8 cellular contexts compared by ENCODE assay signal in the genomic region with DNA sequence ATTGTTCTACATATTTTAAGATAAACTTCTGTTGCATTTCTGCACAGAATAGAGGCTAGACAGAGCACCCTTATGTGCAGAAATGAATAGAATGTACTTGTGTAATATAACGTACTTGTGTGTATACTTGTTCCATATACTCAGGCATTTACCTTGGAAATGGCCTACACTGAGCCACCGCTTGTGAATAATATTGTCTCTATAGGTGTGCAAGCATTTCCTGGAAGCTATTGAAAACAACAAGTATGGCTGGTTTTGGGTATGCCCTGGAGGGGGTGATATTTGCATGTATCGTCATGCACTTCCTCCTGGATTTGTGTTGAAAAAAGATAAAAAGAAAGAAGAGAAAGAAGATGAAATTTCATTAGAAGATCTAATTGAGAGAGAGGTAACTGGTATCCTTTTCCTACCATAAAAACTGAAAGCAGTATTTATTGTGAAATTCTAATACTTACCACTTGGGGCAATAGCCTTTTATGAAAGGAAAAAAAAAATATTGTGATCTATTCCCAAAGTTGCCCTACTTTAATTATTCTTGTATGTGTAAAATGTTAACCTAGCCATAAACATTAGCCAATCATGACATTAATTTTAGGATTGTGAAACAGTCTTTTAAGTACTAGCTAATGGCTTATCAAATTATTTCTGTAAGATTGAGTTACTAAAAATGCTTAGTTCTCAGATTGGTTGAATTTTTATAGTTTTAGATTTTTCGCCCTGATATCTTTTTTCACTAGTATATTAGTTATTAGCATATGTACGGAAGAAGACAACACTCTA. TPM values are rescaled to one million over a fixed set of nuclear protein-coding genes. Genes with fewer than 3 reads are reported as not detected.
DNase-seq lines count a peak whose midpoint lies in the region; ATAC-seq and TF ChIP-seq lines count a peak whose summit lies in the region.

No MANE protein-coding gene starts in this region.

- CTCF ChIA-PET in HEK293T (lab: Yijun Ruan, JAX) = interaction anchor here (2.2 kb wide), 1 partner anchor 138 kb away, joined by 16 read pairs; no protein-coding TSS in a partner anchor
- CTCF ChIA-PET in MCF 10A (lab: Yijun Ruan, JAX) = interaction anchor here (0.6 to 5.1 kb wide), 36 partner anchors 8 to 1893 kb away, joined by 3 to 162 read pairs (median 4); partner anchors contain the start of gene ITGAV

- H3K4me1 ChIP-seq in lower lobe of right lung = peaks cover 3% of the 10 kb centered on the region

- no peaks in the 10 kb centered on the region for H3K27me3 Mint-ChIP-seq in MCF 10A (ENCODE audit: insufficient read depth, unreplicated experiment)
- no peaks in the 10 kb centered on the region for H3K27me3 Mint-ChIP-seq in stimulated activated naive B cell treated with anti-CD40 and anti-IgM and Interleukin-4, amounts not matched to agents 10 μg/mL and 1 μg/mL and 100 μg/mL, for 72 hours
- no peaks in the 10 kb centered on the region for H3K27me3 Mint-ChIP-seq in activated T-helper 2 cell treated with anti-CD3 and anti-CD28 coated beads, Interferon-gamma antibody, Interleukin-2, Interleukin-4, amounts not matched to agents 10 μg/mL and 5 μg/mL and 100 μg/mL, durations not matched to agents 14 hours and 24 hours and 36 hours (ENCODE audit: low read depth)

- DNase-seq in NOMO-1 treated with DMSO at 0.1 percent for 48 hours (lab: John Stamatoyannopoulos, UW; ENCODE audit: unreplicated experiment) (peak; percentile 24), NOMO-1 treated with dmso at 0.1 percent for 144 hours (lab: John Stamatoyannopoulos, UW; ENCODE audit: unreplicated experiment) (no peak), HEK293T (ENCODE audit: extremely low spot score) (no peak), NCI-H2227 treated with DMSO at 0.1 percent for 48 hours (lab: John Stamatoyannopoulos, UW) (peak; percentile 21), MCF 10A (ENCODE audit: unreplicated experiment) (peak; percentile 35), lower lobe of right lung (no peak)
- DNase-seq in stimulated activated naive B cell treated with anti-CD40 and anti-IgM and Interleukin-4, amounts not matched to agents 10 μg/mL and 1 μg/mL and 100 μg/mL, for 72 hours = no peak
- DNase-seq in activated T-helper 2 cell treated with anti-CD3 and anti-CD28 coated beads, Interferon-gamma antibody, Interleukin-2, Interleukin-4, amounts not matched to agents 10 μg/mL and 5 μg/mL and 100 μg/mL, durations not matched to agents 14 hours and 24 hours and 36 hours (ENCODE audit: low spot score) = no peak

- no peak overlapping the region for H3K27ac ChIP-seq in lower lobe of right lung

- TF ChIP-seq CTCF in MCF 10A (IDR thresholded peaks at IDR 0.05; ENCODE audit: unreplicated experiment) (peak; percentile 42), lower lobe of right lung (IDR thresholded peaks at IDR 0.05) (peak; percentile 59)

- H3K4me3 Mint-ChIP-seq in MCF 10A (ENCODE audit: unreplicated experiment) = no peak overlapping the region
- H3K4me3 Mint-ChIP-seq in stimulated activated naive B cell treated with anti-CD40 and anti-IgM and Interleukin-4, amounts not matched to agents 10 μg/mL and 1 μg/mL and 100 μg/mL, for 72 hours = no peak overlapping the region
- no peak overlapping the region for H3K4me3 Mint-ChIP-seq in activated T-helper 2 cell treated with anti-CD3 and anti-CD28 coated beads, Interferon-gamma antibody, Interleukin-2, Interleukin-4, amounts not matched to agents 10 μg/mL and 5 μg/mL and 100 μg/mL, durations not matched to agents 14 hours and 24 hours and 36 hours (ENCODE audit: low read depth)

- H3K9me3 ChIP-seq in lower lobe of right lung = no peaks in the 10 kb centered on the region

- no TSS peak for BruUV-seq in MCF 10A (replicated peaks; lab: Mats Ljungman, UMichigan)

- no peaks in the 10 kb centered on the region for H3K27me3 ChIP-seq in lower lobe of right lung (ENCODE audit: low read depth)

- H3K9me3 Mint-ChIP-seq in MCF 10A (ENCODE audit: unreplicated experiment) = no peaks in the 10 kb centered on the region
- no peaks in the 10 kb centered on the region for H3K9me3 Mint-ChIP-seq in stimulated activated naive B cell treated with anti-CD40 and anti-IgM and Interleukin-4, amounts not matched to agents 10 μg/mL and 1 μg/mL and 100 μg/mL, for 72 hours
- H3K9me3 Mint-ChIP-seq in activated T-helper 2 cell treated with anti-CD3 and anti-CD28 coated beads, Interferon-gamma antibody, Interleukin-2, Interleukin-4, amounts not matched to agents 10 μg/mL and 5 μg/mL and 100 μg/mL, durations not matched to agents 14 hours and 24 hours and 36 hours = no peaks in the 10 kb centered on the region

- intact Hi-C loops in MCF 10A (cut with micrococcal nuclease) = loop anchor here (1.0 to 10.0 kb wide), 4 partner anchors 88 to 941 kb away; partner anchors contain the start of genes CALCRL and ITGAV
- intact Hi-C loops in lower lobe of right lung (cut with DNase I) = loop anchor here (5.0 kb wide), 1 partner anchor 148 kb away; no protein-coding TSS in a partner anchor
- intact Hi-C loops in activated T-helper 2 cell treated with anti-CD3 and anti-CD28 coated beads, Interferon-gamma antibody, Interleukin-2, Interleukin-4, amounts not matched to agents 10 μg/mL and 5 μg/mL and 100 μg/mL, durations not matched to agents 14 hours and 24 hours and 36 hours (cut with micrococcal nuclease) = loop anchor here (1.0 to 5.0 kb wide), 2 partner anchors 88 to 137 kb away; partner anchors contain the start of gene ITGAV

- peaks cover 94% of the 10 kb centered on the region for H3K36me3 ChIP-seq in lower lobe of right lung

- H3K4me3 ChIP-seq in lower lobe of right lung = no peak overlapping the region

- ATAC-seq in lower lobe of right lung = no peak
- no peak for ATAC-seq in stimulated activated naive B cell treated with anti-CD40 and anti-IgM and Interleukin-4, amounts not matched to agents 10 μg/mL and 1 μg/mL and 100 μg/mL, for 72 hours (replicated peaks)

- H3K27ac Mint-ChIP-seq in MCF 10A (ENCODE audit: low read depth, unreplicated experiment) = no peak overlapping the region
- H3K27ac Mint-ChIP-seq in stimulated activated naive B cell treated with anti-CD40 and anti-IgM and Interleukin-4, amounts not matched to agents 10 μg/mL and 1 μg/mL and 100 μg/mL, for 72 hours = no peak overlapping the region
- no peak overlapping the region for H3K27ac Mint-ChIP-seq in activated T-helper 2 cell treated with anti-CD3 and anti-CD28 coated beads, Interferon-gamma antibody, Interleukin-2, Interleukin-4, amounts not matched to agents 10 μg/mL and 5 μg/mL and 100 μg/mL, durations not matched to agents 14 hours and 24 hours and 36 hours

- H3K36me3 Mint-ChIP-seq in MCF 10A (ENCODE audit: insufficient read depth, unreplicated experiment) = peaks cover 93% of the 10 kb centered on the region
- peaks cover 26 to 56% of the 10 kb centered on the region in 2 donors for H3K36me3 Mint-ChIP-seq in stimulated activated naive B cell treated with anti-CD40 and anti-IgM and Interleukin-4, amounts not matched to agents 10 μg/mL and 1 μg/mL and 100 μg/mL, for 72 hours
- H3K36me3 Mint-ChIP-seq in activated T-helper 2 cell treated with anti-CD3 and anti-CD28 coated beads, Interferon-gamma antibody, Interleukin-2, Interleukin-4, amounts not matched to agents 10 μg/mL and 5 μg/mL and 100 μg/mL, durations not matched to agents 14 hours and 24 hours and 36 hours (ENCODE audit: low read depth) = peaks cover 79% of the 10 kb centered on the region

- peaks cover 9% of the 10 kb centered on the region for H3K4me1 Mint-ChIP-seq in MCF 10A (ENCODE audit: insufficient read depth, unreplicated experiment)
- H3K4me1 Mint-ChIP-seq in stimulated activated naive B cell treated with anti-CD40 and anti-IgM and Interleukin-4, amounts not matched to agents 10 μg/mL and 1 μg/mL and 100 μg/mL, for 72 hours = peaks cover 9 to 11% of the 10 kb centered on the region in 2 donors
- peaks cover 5% of the 10 kb centered on the region for H3K4me1 Mint-ChIP-seq in activated T-helper 2 cell treated with anti-CD3 and anti-CD28 coated beads, Interferon-gamma antibody, Interleukin-2, Interleukin-4, amounts not matched to agents 10 μg/mL and 5 μg/mL and 100 μg/mL, durations not matched to agents 14 hours and 24 hours and 36 hours (ENCODE audit: low read depth)

- POLR2A ChIA-PET in HEK293T (lab: Yijun Ruan, JAX) (interaction anchor here (1.2 kb wide), 1 partner anchor 85 kb away, joined by 4 read pairs; no protein-coding TSS in a partner anchor), MCF 10A (lab: Yijun Ruan, JAX) (interaction anchor here (0.7 to 3.6 kb wide), 7 partner anchors 13 to 525 kb away, joined by 3 to 45 read pairs (median 3); partner anchors contain the start of genes ITGAV and ZC3H15)

TF ChIP-seq in HEK293T, 16 proteins besides CTCF, POLR2A, EP300 and RAD21:
- TF ChIP-seq FOXA1 (IDR thresholded peaks at IDR 0.05) (no peak), ZNF384 (IDR thresholded peaks at IDR 0.05) (0 out of 2 replicates have a peak, but pooled peaks have one; percentile 33), BHLHE40 (IDR thresholded peaks at IDR 0.05; ENCODE audit: borderline replicate concordance) (no peak), NFRKB (IDR thresholded peaks at IDR 0.05) (no peak), SUZ12 (IDR thresholded peaks at IDR 0.05) (no peak)
- TF ChIP-seq, protein P1, sequence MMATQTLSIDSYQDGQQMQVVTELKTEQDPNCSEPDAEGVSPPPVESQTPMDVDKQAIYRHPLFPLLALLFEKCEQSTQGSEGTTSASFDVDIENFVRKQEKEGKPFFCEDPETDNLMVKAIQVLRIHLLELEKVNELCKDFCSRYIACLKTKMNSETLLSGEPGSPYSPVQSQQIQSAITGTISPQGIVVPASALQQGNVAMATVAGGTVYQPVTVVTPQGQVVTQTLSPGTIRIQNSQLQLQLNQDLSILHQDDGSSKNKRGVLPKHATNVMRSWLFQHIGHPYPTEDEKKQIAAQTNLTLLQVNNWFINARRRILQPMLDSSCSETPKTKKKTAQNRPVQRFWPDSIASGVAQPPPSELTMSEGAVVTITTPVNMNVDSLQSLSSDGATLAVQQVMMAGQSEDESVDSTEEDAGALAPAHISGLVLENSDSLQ (IDR thresholded peaks at IDR 0.05) = no peak

RNA-seq across cellular contexts. Expression of gene ZC3H15, which starts 18.0 kb away (rescaled TPM):
- 75.8 and 98.8 TPM in 2 replicates for total RNA-seq in MCF 10A (2022)
- 44.2 TPM for total RNA-seq in lower lobe of right lung
- 93.6 and 94.5 TPM in 2 replicates for total RNA-seq in activated T-helper 2 cell treated with anti-CD3 and anti-CD28 coated beads, Interferon-gamma antibody, Interleukin-2, Interleukin-4, amounts not matched to agents 10 μg/mL and 5 μg/mL and 100 μg/mL, durations not matched to agents 14 hours and 24 hours and 36 hours

Comparison
In these comparisons a context has a peak if more than half of its experiments do, and no peak if none do; other contexts are left out.
1. DNase-seq: peak in NOMO-1 treated with DMSO at 0.1 percent for 48 hours (single experiment), NCI-H2227 treated with DMSO at 0.1 percent for 48 hours (single experiment) and MCF 10A (single experiment); none in NOMO-1 treated with dmso at 0.1 percent for 144 hours (single experiment), HEK293T (single experiment), lower lobe of right lung (single experiment), stimulated activated naive B cell treated with anti-CD40 and anti-IgM and Interleukin-4, amounts not matched to agents 10 μg/mL and 1 μg/mL and 100 μg/mL, for 72 hours (single experiment) and activated T-helper 2 cell treated with anti-CD3 and anti-CD28 coated beads, Interferon-gamma antibody, Interleukin-2, Interleukin-4, amounts not matched to agents 10 μg/mL and 5 μg/mL and 100 μg/mL, durations not matched to agents 14 hours and 24 hours and 36 hours (single experiment).